In the genomic region with DNA sequence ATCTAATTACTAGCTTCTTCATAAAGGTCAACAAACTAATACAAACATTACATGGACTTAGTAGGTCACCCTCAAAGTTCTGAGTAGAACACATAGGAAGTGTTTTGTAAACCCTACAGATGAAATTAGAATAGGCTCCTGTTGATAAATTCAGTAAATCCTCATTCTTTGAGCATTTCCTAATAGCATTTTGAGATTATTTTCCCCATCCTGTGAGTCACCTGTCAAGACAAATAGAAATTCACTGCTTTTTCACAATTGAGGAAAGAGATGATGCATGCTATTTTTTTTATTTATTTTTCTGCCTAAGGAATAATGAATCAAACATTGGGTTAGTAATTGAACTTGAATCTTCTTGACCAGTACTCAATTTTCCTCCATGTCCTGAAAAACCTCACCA, we compare ENCODE assay signal across 26 cellular contexts.
"Had no signal": no experiment of that assay in that cellular context is flagged by ENCODE, and none has a peak within 500 bp of the region (broad histone marks: within the 10 kb centered on the region; RNA-seq: fewer than 3 reads in every experiment).

No MANE protein-coding gene starts in this region.

- FAIRE-seq: endometrium, frontal cortex, islet of Langerhans, keratinocyte had no signal

- H3K79me2 ChIP-seq: hepatocyte had no signal

- H3K4me1 ChIP-seq: colonic mucosa, esophagus muscularis mucosa, foreskin keratinocyte, gastroesophageal sphincter, heart left ventricle, left lung, lower lobe of right lung had no signal

- H3K4me3 ChIP-seq: colonic mucosa, esophagus muscularis mucosa, gastroesophageal sphincter, heart left ventricle, hepatocyte, left lung, lower lobe of right lung, mucosa of descending colon had no signal

- H3K4me1 Mint-ChIP-seq: immature natural killer cell; mesothelial cell of epicardium; naive B cell; naive thymus-derived CD8-positive, alpha-beta T cell had no signal

- H3K27me3 Mint-ChIP-seq: dendritic cell treated with granulocyte-macrophage colony-stimulating factor and Interleukin-4, amounts not matched to agents 40 ng/mL and 50 ng/mL, for 4 days; effector memory CD8-positive, alpha-beta T cell; naive B cell; naive thymus-derived CD8-positive, alpha-beta T cell had no signal

- H2AFZ ChIP-seq: hepatocyte had no signal

- H3K9me3 Mint-ChIP-seq: endodermal cell, mesothelial cell of epicardium had no signal

- H3K9me3 ChIP-seq: colonic mucosa, esophagus muscularis mucosa, gastroesophageal sphincter, heart left ventricle, left lung, lower lobe of right lung had no signal

- ATAC-seq: effector memory CD8-positive, alpha-beta T cell; foreskin keratinocyte; gastroesophageal sphincter; heart left ventricle; left cardiac atrium; left lung; left ventricle myocardium superior; lower lobe of right lung; mucosa of descending colon; naive thymus-derived CD8-positive, alpha-beta T cell had no signal

- H3K27me3 ChIP-seq: colonic mucosa, esophagus muscularis mucosa, foreskin keratinocyte, gastroesophageal sphincter, heart left ventricle, hepatocyte, left lung had no signal

- DNase-seq: colonic mucosa; cortex of kidney; effector CD8-positive, alpha-beta T cell; effector memory CD8-positive, alpha-beta T cell; endodermal cell; foreskin keratinocyte; heart left ventricle; hypothalamus; immature natural killer cell; left cardiac atrium; left lung; left ventricle myocardium superior; lower lobe of right lung; mesenchymal stem cell; mucosa of descending colon; naive B cell; naive thymus-derived CD8-positive, alpha-beta T cell had no signal

- H3K4me2 ChIP-seq: hepatocyte had no signal

- H3K4me3 Mint-ChIP-seq: dendritic cell treated with granulocyte-macrophage colony-stimulating factor and Interleukin-4, amounts not matched to agents 40 ng/mL and 50 ng/mL, for 4 days; effector memory CD8-positive, alpha-beta T cell; endodermal cell; immature natural killer cell; mesothelial cell of epicardium; naive B cell; naive thymus-derived CD8-positive, alpha-beta T cell had no signal

- H3K27ac Mint-ChIP-seq: dendritic cell treated with granulocyte-macrophage colony-stimulating factor and Interleukin-4, amounts not matched to agents 40 ng/mL and 50 ng/mL, for 4 days; effector memory CD8-positive, alpha-beta T cell; endodermal cell; immature natural killer cell; mesothelial cell of epicardium; naive B cell; naive thymus-derived CD8-positive, alpha-beta T cell had no signal

- H3K36me3 Mint-ChIP-seq: immature natural killer cell; mesothelial cell of epicardium; naive B cell; naive thymus-derived CD8-positive, alpha-beta T cell had no signal

- H3K27ac ChIP-seq: colonic mucosa, esophagus muscularis mucosa, foreskin keratinocyte, gastroesophageal sphincter, heart left ventricle, hepatocyte, left lung, lower lobe of right lung had no signal

- H3K36me3 ChIP-seq: colonic mucosa, esophagus muscularis mucosa, gastroesophageal sphincter, heart left ventricle, left lung, lower lobe of right lung had no signal
